In the genomic region with DNA sequence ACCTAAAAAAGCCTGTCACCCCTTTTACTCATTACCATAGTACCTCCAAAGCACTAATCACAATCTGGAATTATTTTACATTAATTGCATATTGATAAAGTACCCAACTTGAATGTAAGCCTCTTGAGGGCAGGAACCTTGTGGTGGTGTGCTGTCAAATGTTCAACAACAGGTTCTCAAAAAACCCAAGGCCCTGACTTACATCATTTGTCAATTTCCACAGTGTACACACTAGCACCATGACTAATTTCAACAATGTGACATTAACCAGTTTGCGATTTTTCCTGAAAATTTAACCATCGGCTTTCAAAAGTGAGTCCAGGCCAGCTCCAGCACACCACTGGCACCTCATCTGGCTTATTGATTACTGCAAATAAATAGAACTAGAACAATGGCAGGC, we compare ENCODE assay signal across 25 cellular contexts.
"Had no signal": no experiment of that assay in that cellular context is flagged by ENCODE, and none has a peak within 500 bp of the region (broad histone marks: within the 10 kb centered on the region; RNA-seq: fewer than 3 reads in every experiment).

No MANE protein-coding gene starts in this region.

- ATAC-seq: activated CD4-positive, CD25-positive, alpha-beta regulatory T cell treated with anti-CD3 and anti-CD28 coated beads, Interleukin-2, amount 50 U/mL, for 24 hours; activated CD8-positive, alpha-beta T cell treated with anti-CD3 and anti-CD28 coated beads for 36 hours; activated T-cell treated with anti-CD3 and anti-CD28 coated beads, Interleukin-2, amount 50 U/mL, for 72 hours; Panc1 had no signal

- H3K4me1 ChIP-seq: ascending aorta had no signal

- H3K4me3 ChIP-seq: ascending aorta, SJCRH30 had no signal

- H3K27ac ChIP-seq: ascending aorta, RWPE1, SJCRH30, WERI-Rb-1 had no signal

- H3K27me3 Mint-ChIP-seq: activated CD8-positive, alpha-beta T cell treated with anti-CD3 and anti-CD28 coated beads for 36 hours; activated naive CD4-positive, alpha-beta T cell treated with anti-CD3 and anti-CD28 coated beads, Interleukin-2, amount 10 ng/mL, durations not matched to agents 7 days and 5 days; activated naive CD8-positive, alpha-beta T cell treated with anti-CD3 and anti-CD28 coated beads, Interleukin-2, amount 10 ng/mL, durations not matched to agents 7 days and 5 days; central memory CD8-positive, alpha-beta T cell had no signal

- H3K27ac Mint-ChIP-seq: activated CD8-positive, alpha-beta T cell treated with anti-CD3 and anti-CD28 coated beads for 36 hours; activated naive CD4-positive, alpha-beta T cell treated with anti-CD3 and anti-CD28 coated beads, Interleukin-2, amount 10 ng/mL, durations not matched to agents 7 days and 5 days; activated naive CD8-positive, alpha-beta T cell treated with anti-CD3 and anti-CD28 coated beads, Interleukin-2, amount 10 ng/mL, durations not matched to agents 7 days and 5 days; activated T-cell treated with anti-CD3 and anti-CD28 coated beads, Interleukin-2, amount 50 U/mL, for 72 hours; activated T-helper 2 cell treated with anti-CD3 and anti-CD28 coated beads, Interferon-gamma antibody, Interleukin-2, Interleukin-4, amounts not matched to agents 10 μg/mL and 5 μg/mL and 100 μg/mL, durations not matched to agents 14 hours and 24 hours and 36 hours; brain had no signal

- H3K9me3 Mint-ChIP-seq: activated CD8-positive, alpha-beta T cell treated with anti-CD3 and anti-CD28 coated beads for 36 hours; activated naive CD4-positive, alpha-beta T cell treated with anti-CD3 and anti-CD28 coated beads, Interleukin-2, amount 10 ng/mL, durations not matched to agents 7 days and 5 days; activated T-cell treated with anti-CD3 and anti-CD28 coated beads, Interleukin-2, amount 50 U/mL, for 72 hours; activated T-helper 2 cell treated with anti-CD3 and anti-CD28 coated beads, Interferon-gamma antibody, Interleukin-2, Interleukin-4, amounts not matched to agents 10 μg/mL and 5 μg/mL and 100 μg/mL, durations not matched to agents 14 hours and 24 hours and 36 hours; central memory CD8-positive, alpha-beta T cell had no signal

- H3K36me3 ChIP-seq: ascending aorta, SJCRH30, WERI-Rb-1 had no signal

- H3K36me3 Mint-ChIP-seq: brain had no signal

- H3K9me3 ChIP-seq: ascending aorta, SJCRH30 had no signal

- H3K4me3 Mint-ChIP-seq: activated CD8-positive, alpha-beta T cell treated with anti-CD3 and anti-CD28 coated beads for 36 hours; activated naive CD4-positive, alpha-beta T cell treated with anti-CD3 and anti-CD28 coated beads, Interleukin-2, amount 10 ng/mL, durations not matched to agents 7 days and 5 days; activated naive CD8-positive, alpha-beta T cell treated with anti-CD3 and anti-CD28 coated beads, Interleukin-2, amount 10 ng/mL, durations not matched to agents 7 days and 5 days; activated T-cell treated with anti-CD3 and anti-CD28 coated beads, Interleukin-2, amount 50 U/mL, for 72 hours; brain; central memory CD8-positive, alpha-beta T cell had no signal

- H3K27me3 ChIP-seq: ascending aorta, SJCRH30 had no signal

- DNase-seq: activated CD4-positive, alpha-beta T cell treated with anti-CD3 and anti-CD28 coated beads for 4 hours; activated CD8-positive, alpha-beta memory T cell treated with anti-CD3 and anti-CD28 coated beads, Interleukin-2, amount 50 U/mL, for 4 hours; activated CD8-positive, alpha-beta T cell treated with anti-CD3 and anti-CD28 coated beads for 36 hours; activated gamma-delta T cell treated with Interleukin-2 at 50 U/mL for 16 hours; activated naive CD4-positive, alpha-beta T cell treated with anti-CD3 and anti-CD28 coated beads, Interleukin-2, amount 10 ng/mL, durations not matched to agents 7 days and 5 days; activated naive CD8-positive, alpha-beta T cell treated with anti-CD3 and anti-CD28 coated beads, Interleukin-2, amount 10 ng/mL, durations not matched to agents 7 days and 5 days; activated T-cell treated with anti-CD3 and anti-CD28 coated beads, Interleukin-2, amount 50 U/mL, for 72 hours; NCI-H1417; NCI-H1930; NCI-H2171; NCI-H226; NCI-H526 treated with DMSO at 0.1 percent for 48 hours; NCI-H82; Right ventricle myocardium superior; SK-N-SH; T-helper 1 cell; WERI-Rb-1 had no signal
